ENCODE assay signal across 1 cellular context in the genomic region with DNA sequence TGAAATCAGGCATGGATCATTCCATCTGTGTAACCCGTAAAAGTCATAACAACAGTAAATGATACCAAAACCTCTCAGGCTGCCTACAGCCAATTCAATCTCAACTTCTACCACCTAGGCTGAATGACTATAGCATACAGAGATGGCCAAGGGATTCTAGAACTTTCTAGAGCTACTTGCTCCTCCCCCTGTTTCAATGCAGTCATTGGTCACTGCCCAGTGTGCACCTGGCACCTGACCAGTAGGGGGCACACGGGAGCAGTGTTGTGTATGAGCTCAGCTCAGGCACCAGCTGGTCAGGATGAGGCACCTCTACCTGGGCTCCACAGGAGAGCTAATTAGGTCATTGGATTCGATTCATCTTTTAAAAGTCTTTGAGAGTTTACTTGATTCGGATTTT.
TF ChIP-seq lines count a peak whose summit lies in the region.

No MANE protein-coding gene starts in this region.

TF ChIP-seq in HepG2, 621 proteins besides CTCF, POLR2A, EP300 and RAD21 (continued from another document):
- TF ChIP-seq ZHX2 (IDR thresholded peaks at IDR 0.05; ENCODE audit: low read depth), result no peak
- no peak for TF ChIP-seq ZHX2 (CRISPR knock-in tag; IDR thresholded peaks at IDR 0.05; ENCODE audit: borderline replicate concordance)
- TF ChIP-seq ZBTB3 (CRISPR knock-in tag; IDR thresholded peaks at IDR 0.05; ENCODE audit: borderline replicate concordance, low read depth), result no peak
